Comparison of ENCODE assay signal across 13 cellular contexts in genomic region chr14:70654609-70655008, GRCh38. TPM values are rescaled to one million over a fixed set of nuclear protein-coding genes. Genes with fewer than 3 reads are reported as not detected.
DNase-seq lines count a peak whose midpoint lies in the region; ATAC-seq and TF ChIP-seq lines count a peak whose summit lies in the region.
"Had no signal": no experiment of that assay in that cellular context is flagged by ENCODE, and none has a peak within 500 bp of the region (broad histone marks: within the 10 kb centered on the region; RNA-seq: fewer than 3 reads in every experiment).

No MANE protein-coding gene starts in this region.

- TF ChIP-seq CTCF in GM10266 (IDR thresholded peaks at IDR 0.05; ENCODE audit: control insufficient read depth, insufficient read depth, low read depth, missing control alignments) = no peak
- no peak for TF ChIP-seq CTCF in lower lobe of right lung (IDR thresholded peaks at IDR 0.05)
- TF ChIP-seq CTCF in lower leg skin (IDR thresholded peaks at IDR 0.05) = no peak

- H3K36me3 ChIP-seq in lower lobe of right lung = no peaks in the 10 kb centered on the region

- peak; percentile 38 for ATAC-seq in GM21723 (IDR thresholded peaks at IDR 0.05; ENCODE audit: unreplicated experiment)
- peak in 2 of 4 experiments; percentile 3 to 11 for ATAC-seq in T-cell (replicated peaks in 1 of 4)
- no peak for ATAC-seq in lower lobe of right lung
- ATAC-seq in HG03175 (IDR thresholded peaks at IDR 0.05; ENCODE audit: unreplicated experiment) = no peak
- no peak for ATAC-seq in HG02588 (IDR thresholded peaks at IDR 0.05; ENCODE audit: unreplicated experiment)

- H3K27ac ChIP-seq in lower lobe of right lung = peak overlapping the region; percentile 39
- H3K27ac ChIP-seq: dorsolateral prefrontal cortex, parathyroid adenoma had no signal

- CTCF ChIA-PET in T-cell (lab: Charles Lee) = interaction anchor here in 1 of 2 donors (1.2 kb wide), 1 partner anchor 12 kb away, joined by 3 read pairs; no protein-coding TSS in a partner anchor

- DNase-seq in GM10266 (ENCODE audit: extremely low spot score) (peak; percentile 39), T-cell (peak in 1 of 34 experiments; percentile 8), lower lobe of right lung (no peak), NCI-H82 (lab: John Stamatoyannopoulos, UW) (no peak), lower leg skin (ENCODE audit: low spot score in 2 of 2) (no peak)
- DNase-seq: activated CD8-positive, alpha-beta memory T cell treated with anti-CD3 and anti-CD28 coated beads, Interleukin-2, amount 50 U/mL, for 48 hours; DMS79; dorsolateral prefrontal cortex; NCI-H2171 treated with DMSO at 0.1 percent for 48 hours had no signal

- intact Hi-C loops in lower lobe of right lung (cut with DNase I) = no loop called here
- intact Hi-C loops in lower leg skin (cut with DNase I; ENCODE audit: low total_unique reads) = no loop called here

- peak overlapping the region; percentile 72 to 78 (median 73) for H3K4me3 Mint-ChIP-seq in T-cell

- H3K4me1 Mint-ChIP-seq in T-cell = peaks cover 90 to 94% (median 93%) of the 10 kb centered on the region in 3 donors

- H3K36me3 Mint-ChIP-seq in T-cell = peaks cover 30% of the 10 kb centered on the region

- H3K4me3 ChIP-seq in lower lobe of right lung = no peak overlapping the region
- no peak overlapping the region for H3K4me3 ChIP-seq in lower leg skin (ENCODE audit: low read depth, poor library complexity, severe bottlenecking)
- H3K4me3 ChIP-seq: dorsolateral prefrontal cortex had no signal

- H3K9me3 ChIP-seq in lower lobe of right lung = no peaks in the 10 kb centered on the region

- peaks cover 0 to 3% (median 0%) of the 10 kb centered on the region in 3 donors for H3K9me3 Mint-ChIP-seq in T-cell

- H3K27ac Mint-ChIP-seq in T-cell = peak overlapping the region; percentile 95 to 98

- H3K4me1 ChIP-seq in lower lobe of right lung = peaks cover 8% of the 10 kb centered on the region
- H3K4me1 ChIP-seq: parathyroid adenoma had no signal

- POLR2A ChIA-PET in T-cell (lab: Charles Lee) = interaction anchor here (0.7 to 1.1 kb wide), 5 partner anchors 8 to 447 kb away, joined by 3 to 6 read pairs (median 4); no protein-coding TSS in a partner anchor

- no peak for TF ChIP-seq POLR2A in lower leg skin (IDR thresholded peaks at IDR 0.05)

- H3K27me3 Mint-ChIP-seq in T-cell = no peaks in the 10 kb centered on the region

- WGBS in lower leg skin, 2 donors = 56 to 66% methylated on average over 6 of the region's 6 CpGs

- H3K27me3 ChIP-seq in lower lobe of right lung (ENCODE audit: low read depth) = no peaks in the 10 kb centered on the region

RNA-seq across cellular contexts. Expression of gene TTC9, which starts 12.9 kb away (rescaled TPM):
- total RNA-seq in T-cell (10 to 100 TPM; 14.4 to 23.4 (median 17.8) TPM), lower lobe of right lung (5.5 TPM), lower leg skin (10 to 100 TPM in 2 of 4 donors, 1 to 10 TPM in 2; 6.3 to 10.2 (median 8.7) TPM)

RNA-seq across cellular contexts. Expression of gene MED6, which starts 54.2 kb away (rescaled TPM):
- total RNA-seq in T-cell (10 to 100 TPM; 45.1 to 96.4 (median 53.3) TPM), lower lobe of right lung (28.8 TPM), lower leg skin (10 to 100 TPM; 27.1 to 58.7 (median 44.3) TPM)
